In the genomic region with DNA sequence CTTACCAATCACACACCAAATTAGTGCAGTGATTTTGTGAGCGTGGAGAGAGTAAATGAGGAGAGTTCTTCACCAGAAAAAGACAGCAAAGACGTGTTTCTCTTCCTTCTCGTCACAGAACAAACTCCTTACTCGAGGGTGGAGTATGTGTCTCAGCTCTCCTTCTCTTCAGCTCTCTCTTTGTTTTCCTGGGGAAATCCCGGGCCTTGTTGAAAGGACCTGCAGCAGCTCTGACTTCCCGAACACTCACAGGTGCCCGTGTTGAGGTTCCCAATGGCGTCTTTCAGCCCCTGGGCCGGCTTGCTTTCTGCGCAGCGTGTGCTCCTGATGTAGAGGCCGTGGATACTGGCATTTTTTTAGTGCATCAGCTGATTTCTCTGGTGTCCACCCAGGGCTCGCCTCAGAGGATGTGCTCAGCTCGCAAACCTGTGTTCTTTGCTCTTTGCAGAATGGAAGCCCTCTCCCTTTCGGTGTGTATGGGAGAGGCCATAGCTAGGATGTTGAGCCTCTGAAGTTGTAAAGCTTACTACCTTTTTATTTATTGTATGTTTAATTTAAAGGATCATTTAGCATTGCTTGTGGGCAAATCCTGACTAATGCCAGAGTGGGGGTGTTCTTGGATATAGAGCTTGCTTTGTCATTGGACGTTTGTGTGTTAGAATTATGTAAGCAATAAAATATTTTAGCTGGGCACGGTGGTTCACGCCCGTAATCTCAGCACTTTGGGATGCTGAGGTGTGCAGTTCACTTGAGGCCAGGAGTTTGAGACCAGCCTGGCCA, we compare ENCODE assay signal across 1 cellular context.
TF ChIP-seq lines count a peak whose summit lies in the region.

No MANE protein-coding gene starts in this region.

TF ChIP-seq in H1, 55 proteins besides CTCF, POLR2A, EP300 and RAD21:
- TF ChIP-seq TEAD4 (IDR thresholded peaks at IDR 0.05; ENCODE audit: low read depth, low read length) (no peak), EGR1 (IDR thresholded peaks at IDR 0.05; ENCODE audit: borderline replicate concordance, low read depth, low read length) (no peak), SIX5 (IDR thresholded peaks at IDR 0.05; ENCODE audit: low read depth, low read length) (no peak), NANOG (IDR thresholded peaks at IDR 0.05; ENCODE audit: insufficient read depth, low read depth, low read length, poor library complexity, severe bottlenecking) (no peak)
- TF ChIP-seq, protein P1, sequence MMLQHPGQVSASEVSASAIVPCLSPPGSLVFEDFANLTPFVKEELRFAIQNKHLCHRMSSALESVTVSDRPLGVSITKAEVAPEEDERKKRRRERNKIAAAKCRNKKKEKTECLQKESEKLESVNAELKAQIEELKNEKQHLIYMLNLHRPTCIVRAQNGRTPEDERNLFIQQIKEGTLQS (IDR thresholded peaks at IDR 0.05; ENCODE audit: insufficient read depth, low read depth, low read length): no peak
- TF ChIP-seq, protein P2, sequence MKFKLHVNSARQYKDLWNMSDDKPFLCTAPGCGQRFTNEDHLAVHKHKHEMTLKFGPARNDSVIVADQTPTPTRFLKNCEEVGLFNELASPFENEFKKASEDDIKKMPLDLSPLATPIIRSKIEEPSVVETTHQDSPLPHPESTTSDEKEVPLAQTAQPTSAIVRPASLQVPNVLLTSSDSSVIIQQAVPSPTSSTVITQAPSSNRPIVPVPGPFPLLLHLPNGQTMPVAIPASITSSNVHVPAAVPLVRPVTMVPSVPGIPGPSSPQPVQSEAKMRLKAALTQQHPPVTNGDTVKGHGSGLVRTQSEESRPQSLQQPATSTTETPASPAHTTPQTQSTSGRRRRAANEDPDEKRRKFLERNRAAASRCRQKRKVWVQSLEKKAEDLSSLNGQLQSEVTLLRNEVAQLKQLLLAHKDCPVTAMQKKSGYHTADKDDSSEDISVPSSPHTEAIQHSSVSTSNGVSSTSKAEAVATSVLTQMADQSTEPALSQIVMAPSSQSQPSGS (IDR thresholded peaks at IDR 0.05; ENCODE audit: low read length): no peak
